30 cellular contexts compared by ENCODE assay signal in the genomic region with DNA sequence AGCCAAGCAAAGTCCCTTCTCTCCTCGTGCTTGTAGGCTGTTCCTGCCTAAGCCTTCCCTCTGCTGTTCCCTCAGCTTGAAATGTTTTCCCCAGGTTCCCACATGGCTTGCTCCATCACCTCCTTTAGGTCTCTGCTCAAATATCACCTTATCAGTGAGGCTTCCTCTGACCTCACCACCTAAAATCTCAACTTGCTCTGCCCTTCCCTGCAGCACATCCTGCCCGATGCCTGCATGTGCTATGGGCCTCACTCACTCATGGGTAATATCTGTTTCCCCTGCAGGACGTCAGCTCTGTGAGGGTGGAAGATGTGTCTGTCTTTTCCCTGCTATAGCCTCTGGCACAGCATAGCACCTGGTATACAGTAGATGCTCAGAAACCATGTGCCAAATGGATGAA. TPM values are rescaled to one million over a fixed set of nuclear protein-coding genes. Genes with fewer than 3 reads are reported as not detected.
DNase-seq lines count a peak whose midpoint lies in the region; ATAC-seq, FAIRE-seq and TF ChIP-seq lines count a peak whose summit lies in the region.
"Had no signal": no experiment of that assay in that cellular context is flagged by ENCODE, and none has a peak within 500 bp of the region (broad histone marks: within the 10 kb centered on the region; RNA-seq: fewer than 3 reads in every experiment).

No MANE protein-coding gene starts in this region.

- H3K4me3 Mint-ChIP-seq in activated naive CD4-positive, alpha-beta T cell treated with anti-CD3 and anti-CD28 coated beads, Interleukin-2, amount 50 U/mL, for 24 hours: no peak overlapping the region
- H3K4me3 Mint-ChIP-seq: brain; CD8-positive, alpha-beta T cell; nephron; WTC11 had no signal

- H4K20me1 ChIP-seq in PC-3 (ENCODE audit: low read length) (no peaks in the 10 kb centered on the region), endothelial cell of umbilical vein (replicated peaks; ENCODE audit: control insufficient read depth, extremely low read depth, insufficient read depth, low read length) (no peaks in the 10 kb centered on the region)

- H2BK120ac ChIP-seq in trophoblast cell (ENCODE audit: insufficient read depth, low read length, poor library complexity): no peak overlapping the region

- POLR2A ChIA-PET in PC-3 (lab: Charles Lee; ENCODE audit: unreplicated experiment) (no interaction called here), endothelial cell of umbilical vein (lab: Charles Lee) (no interaction called here)

- ATAC-seq in PC-3 (peak; percentile 10; the same call in 1 of the 2 replicates), GM18868 (IDR thresholded peaks at IDR 0.05; ENCODE audit: unreplicated experiment) (no peak)
- ATAC-seq: CD8-positive, alpha-beta T cell had no signal

- H3K27me3 ChIP-seq in PC-3 (ENCODE audit: low read length) (no peaks in the 10 kb centered on the region), endothelial cell of umbilical vein (ENCODE audit: control insufficient read depth in 2 of 2, insufficient read depth in 2 of 2, low read length in 2 of 2) (no peaks in the 10 kb centered on the region), trophoblast cell (ENCODE audit: insufficient read depth, low read length) (no peaks in the 10 kb centered on the region)
- H3K27me3 ChIP-seq: right atrium auricular region, thyroid gland had no signal

- H2AFZ ChIP-seq in PC-3 (ENCODE audit: low read length) (no peak overlapping the region), endothelial cell of umbilical vein (ENCODE audit: low read depth, low read length) (peak overlapping the region; percentile 6), trophoblast cell (ENCODE audit: insufficient read depth, low read length, poor library complexity) (no peak overlapping the region)

- dilution Hi-C loops in endothelial cell of umbilical vein (cut with MboI; ENCODE audit: extremely low pct_ligation_motif_present, low sequenced_read_pairs): no loop called here

- H2AK5ac ChIP-seq in trophoblast cell (ENCODE audit: low read length): no peak overlapping the region

- no peak overlapping the region for H4K12ac ChIP-seq in trophoblast cell (ENCODE audit: low read depth, low read length)

- intact Hi-C loops in PC-3 (cut with micrococcal nuclease) (no loop called here), endothelial cell of umbilical vein (cut with micrococcal nuclease) (no loop called here)

- H3K79me1 ChIP-seq in trophoblast cell (ENCODE audit: low read length): peaks cover 14% of the 10 kb centered on the region

- peaks cover 10% of the 10 kb centered on the region for H3K4me1 Mint-ChIP-seq in activated naive CD4-positive, alpha-beta T cell treated with anti-CD3 and anti-CD28 coated beads, Interleukin-2, amount 50 U/mL, for 24 hours

- H3K4me1 ChIP-seq in PC-3 (ENCODE audit: insufficient read depth, low read length) (peaks cover 27% of the 10 kb centered on the region), endothelial cell of umbilical vein (ENCODE audit: control insufficient read depth, extremely low read depth, insufficient read depth, low read length) (peaks cover 14% of the 10 kb centered on the region), trophoblast cell (ENCODE audit: control insufficient read depth in 1 of 2, insufficient read depth in 2 of 2, low read length in 2 of 2) (peaks cover 9% of the 10 kb centered on the region in 2 experiments)
- H3K4me1 ChIP-seq: heart right ventricle, right atrium auricular region, stomach, thyroid gland had no signal

- CTCF ChIA-PET in PC-3 (lab: Charles Lee) (no interaction called here), endothelial cell of umbilical vein (lab: Charles Lee) (no interaction called here)

- no peak for TF ChIP-seq POLR2A in endothelial cell of umbilical vein (IDR thresholded peaks at IDR 0.05; ENCODE audit: low read depth, low read length)

- peaks cover 8% of the 10 kb centered on the region for H3K36me3 Mint-ChIP-seq in activated naive CD4-positive, alpha-beta T cell treated with anti-CD3 and anti-CD28 coated beads, Interleukin-2, amount 50 U/mL, for 24 hours
- H3K36me3 Mint-ChIP-seq: brain had no signal

- H3K4ac ChIP-seq in trophoblast cell (ENCODE audit: low read depth, low read length): no peak overlapping the region

- H4K8ac ChIP-seq in trophoblast cell (ENCODE audit: low read depth, low read length): no peak overlapping the region

- H2BK5ac ChIP-seq in trophoblast cell (ENCODE audit: low read depth, low read length, poor library complexity): no peak overlapping the region

- no peak for DNase-seq in activated naive CD4-positive, alpha-beta T cell treated with Interleukin-2 at 50 U/mL for 16 hours
- peak; percentile 48 for DNase-seq in PC-3
- no peak for DNase-seq in endothelial cell of umbilical vein (ENCODE audit: low read depth, low spot score)
- DNase-seq in trophoblast cell: peak; percentile 88 to 95
- no peak for DNase-seq in SHP77 (lab: John Stamatoyannopoulos, UW)
- DNase-seq in GF-D8 (lab: John Stamatoyannopoulos, UW): no peak
- DNase-seq: activated CD4-positive, alpha-beta T cell treated with anti-CD3 and anti-CD28 coated beads, Interleukin-2, amount 50 U/mL, for 48 hours; activated effector memory CD4-positive, alpha-beta T cell treated with Interleukin-2 at 50 U/mL for 16 hours; CD8-positive, alpha-beta T cell; DMS153; GDM1; H7; heart right ventricle; MM.1S; NCI-H1417 treated with DMSO at 0.1 percent for 48 hours; NCI-H2081; NCI-H446; SHP77 treated with DMSO at 0.1 percent for 48 hours; stimulated activated CD4-positive, alpha-beta T cell treated with anti-CD3 and anti-CD28 coated beads, Interleukin-2, amount 100 ng/mL, for 24 hours; stomach; T1000; thyroid gland had no signal

- H3K36me3 ChIP-seq in PC-3 (ENCODE audit: low read depth, low read length) (no peaks in the 10 kb centered on the region), endothelial cell of umbilical vein (ENCODE audit: control insufficient read depth in 2 of 2, extremely low read depth in 1 of 2, insufficient read depth in 2 of 2, low read length in 2 of 2) (no peaks in the 10 kb centered on the region), trophoblast cell (ENCODE audit: control insufficient read depth in 1 of 2, insufficient read depth in 2 of 2, low read length in 2 of 2) (no peaks in the 10 kb centered on the region)
- H3K36me3 ChIP-seq: heart right ventricle, right atrium auricular region, stomach, thyroid gland had no signal

- peaks cover 5% of the 10 kb centered on the region for H3K9me3 Mint-ChIP-seq in activated naive CD4-positive, alpha-beta T cell treated with anti-CD3 and anti-CD28 coated beads, Interleukin-2, amount 50 U/mL, for 24 hours

- H3F3A ChIP-seq in PC-3 (ENCODE audit: low read length, unreplicated experiment): no peaks in the 10 kb centered on the region

- BruUV-seq in PC-3 (replicated peaks; lab: Mats Ljungman, UMichigan) (no TSS peak), endothelial cell of umbilical vein (replicated peaks; lab: Mats Ljungman, UMichigan) (no TSS peak)

- H3K4me2 ChIP-seq in PC-3 (ENCODE audit: low read length): no peak overlapping the region
- no peak overlapping the region for H3K4me2 ChIP-seq in endothelial cell of umbilical vein (ENCODE audit: insufficient read depth, low read length)
- no peak overlapping the region for H3K4me2 ChIP-seq in trophoblast cell (ENCODE audit: low read length)

- H3K9me2 ChIP-seq in PC-3 (replicated peaks; ENCODE audit: low read length): no peaks in the 10 kb centered on the region

- H3K9me1 ChIP-seq in endothelial cell of umbilical vein (replicated peaks; ENCODE audit: control insufficient read depth, extremely low read depth, insufficient read depth, low read length): no peaks in the 10 kb centered on the region

- H2BK12ac ChIP-seq in trophoblast cell (ENCODE audit: low read length): peak overlapping the region; percentile 15

- H3K27me3 Mint-ChIP-seq in activated naive CD4-positive, alpha-beta T cell treated with anti-CD3 and anti-CD28 coated beads, Interleukin-2, amount 50 U/mL, for 24 hours: peaks cover 2% of the 10 kb centered on the region

- no CpG with 5 or more reads among the region's 3 CpGs for WGBS in trophoblast cell (ENCODE audit: extremely low coverage, insufficient coverage, insufficient read length)

- H3K27ac ChIP-seq in PC-3 (ENCODE audit: low read length) (no peak overlapping the region), endothelial cell of umbilical vein (ENCODE audit: insufficient read depth, low read depth, low read length) (no peak overlapping the region), trophoblast cell (ENCODE audit: low read depth, low read length) (peak overlapping the region; percentile 7)
- H3K27ac ChIP-seq: heart right ventricle, right atrium auricular region, stomach, thyroid gland had no signal

- H4K91ac ChIP-seq in trophoblast cell (ENCODE audit: low read depth, low read length): no peak overlapping the region

- no peak overlapping the region for H3K14ac ChIP-seq in trophoblast cell (ENCODE audit: low read length)

- H3K23ac ChIP-seq in trophoblast cell (ENCODE audit: low read length): no peak overlapping the region

- H3K9me3 ChIP-seq in PC-3 (ENCODE audit: low read length): no peaks in the 10 kb centered on the region
- peaks cover 3% of the 10 kb centered on the region for H3K9me3 ChIP-seq in endothelial cell of umbilical vein (replicated peaks; ENCODE audit: control insufficient read depth, insufficient read depth, low read length)
- peaks cover 5% of the 10 kb centered on the region for H3K9me3 ChIP-seq in trophoblast cell (ENCODE audit: insufficient read depth, low read depth, low read length)
- H3K9me3 ChIP-seq: thyroid gland had no signal

- H3K4me3 ChIP-seq in PC-3 (ENCODE audit: low read length) (no peak overlapping the region), endothelial cell of umbilical vein (replicated peaks in 1 of 3; ENCODE audit: insufficient read depth in 1 of 3, low read depth in 1 of 3, low read length in 3 of 3) (no peak overlapping the region), trophoblast cell (ENCODE audit: low read depth, low read length) (no peak overlapping the region)
- H3K4me3 ChIP-seq: heart right ventricle, K562, lung, right atrium auricular region, stomach, thyroid gland had no signal

- H3K18ac ChIP-seq in trophoblast cell (ENCODE audit: low read length): no peak overlapping the region

- FAIRE-seq in endothelial cell of umbilical vein (lab: Jason Lieb, UNC): no peak
- FAIRE-seq: K562 had no signal

- peak overlapping the region; percentile 4 for H3K27ac Mint-ChIP-seq in activated naive CD4-positive, alpha-beta T cell treated with anti-CD3 and anti-CD28 coated beads, Interleukin-2, amount 50 U/mL, for 24 hours
- H3K27ac Mint-ChIP-seq: CD8-positive, alpha-beta T cell; nephron; WTC11 had no signal

- H3K79me2 ChIP-seq in PC-3 (ENCODE audit: low read length) (no peaks in the 10 kb centered on the region), endothelial cell of umbilical vein (ENCODE audit: control insufficient read depth, insufficient read depth, low read length) (no peaks in the 10 kb centered on the region), trophoblast cell (ENCODE audit: control insufficient read depth, insufficient read depth, low read length, poor library complexity) (no peaks in the 10 kb centered on the region)

- TF ChIP-seq CTCF in PC-3 (conservative IDR thresholded peaks at IDR 0.05; ENCODE audit: low read depth, low read length): no peak
- no peak for TF ChIP-seq CTCF in endothelial cell of umbilical vein (IDR thresholded peaks at IDR 0.05; ENCODE audit: extremely low read depth in 1 of 2, insufficient read depth in 1 of 2, low read depth in 1 of 2, low read length in 2 of 2)

- no peak overlapping the region for H3K9ac ChIP-seq in PC-3 (ENCODE audit: low read length)
- no peak overlapping the region for H3K9ac ChIP-seq in endothelial cell of umbilical vein (replicated peaks; ENCODE audit: extremely low read depth, insufficient read depth, low read length)
- no peak overlapping the region for H3K9ac ChIP-seq in trophoblast cell (ENCODE audit: low read length)

RNA-seq across cellular contexts. Expression of gene FKBP1A, which starts 29.9 kb away (rescaled TPM):
- total RNA-seq in PC-3 (2014; rRNA removed) (178 and 198 TPM in 2 replicates), endothelial cell of umbilical vein (968 and 982 TPM in 2 replicates)
- polyA plus RNA-seq in endothelial cell of umbilical vein: 1,861 and 1,972 TPM in 2 replicates
- 1,632 and 1,874 TPM in 2 replicates for polyA plus RNA-seq in endothelial cell of umbilical vein (2011; cell fraction: cytosol; rRNA removed)
- 571 and 678 TPM in 2 replicates for polyA plus RNA-seq in endothelial cell of umbilical vein (2011; cell fraction: nucleus; rRNA removed)
- polyA plus RNA-seq in endothelial cell of umbilical vein (2012): 1,466 and 1,504 TPM in 2 replicates
- 1,622 and 1,688 TPM in 2 replicates for polyA minus RNA-seq in endothelial cell of umbilical vein
- 59.7 TPM for polyA minus RNA-seq in endothelial cell of umbilical vein (2011; cell fraction: cytosol; rRNA and poly(A)+ RNA removed)
- polyA minus RNA-seq in endothelial cell of umbilical vein (2011; cell fraction: nucleus; rRNA and poly(A)+ RNA removed): 209 and 300 TPM in 2 replicates
- 243 and 249 TPM in 2 replicates for polyA plus RNA-seq in trophoblast cell (2013)

RNA-seq across cellular contexts. Expression of gene NSFL1C, which starts 43.9 kb away (rescaled TPM):
- total RNA-seq in PC-3 (2014; rRNA removed) (170 and 217 TPM in 2 replicates), endothelial cell of umbilical vein (95.7 and 107 TPM in 2 replicates)
- 26.0 and 27.3 TPM in 2 replicates for polyA plus RNA-seq in endothelial cell of umbilical vein
- polyA plus RNA-seq in endothelial cell of umbilical vein (2011; cell fraction: cytosol; rRNA removed): 30.0 and 35.5 TPM in 2 replicates
- polyA plus RNA-seq in endothelial cell of umbilical vein (2011; cell fraction: nucleus; rRNA removed): 70.9 and 78.9 TPM in 2 replicates
- 88.1 and 119 TPM in 2 replicates for polyA plus RNA-seq in endothelial cell of umbilical vein (2012)
- polyA minus RNA-seq in endothelial cell of umbilical vein: 37.1 and 37.5 TPM in 2 replicates
- 10.5 TPM for polyA minus RNA-seq in endothelial cell of umbilical vein (2011; cell fraction: cytosol; rRNA and poly(A)+ RNA removed)
- polyA minus RNA-seq in endothelial cell of umbilical vein (2011; cell fraction: nucleus; rRNA and poly(A)+ RNA removed): 64.1 and 74.2 TPM in 2 replicates
- 60.7 and 62.9 TPM in 2 replicates for polyA plus RNA-seq in trophoblast cell (2013)

Comparison
In these comparisons a context has a peak if more than half of its experiments do, and no peak if none do; other contexts are left out.
1. DNase-seq: peak in PC-3 (single experiment) and trophoblast cell (2 of 2); none in activated naive CD4-positive, alpha-beta T cell treated with Interleukin-2 at 50 U/mL for 16 hours (single experiment), endothelial cell of umbilical vein (single experiment), SHP77 (0 of 2) and GF-D8 (single experiment).